Comparison of ENCODE assay signal across 8 cellular contexts in the genomic region with DNA sequence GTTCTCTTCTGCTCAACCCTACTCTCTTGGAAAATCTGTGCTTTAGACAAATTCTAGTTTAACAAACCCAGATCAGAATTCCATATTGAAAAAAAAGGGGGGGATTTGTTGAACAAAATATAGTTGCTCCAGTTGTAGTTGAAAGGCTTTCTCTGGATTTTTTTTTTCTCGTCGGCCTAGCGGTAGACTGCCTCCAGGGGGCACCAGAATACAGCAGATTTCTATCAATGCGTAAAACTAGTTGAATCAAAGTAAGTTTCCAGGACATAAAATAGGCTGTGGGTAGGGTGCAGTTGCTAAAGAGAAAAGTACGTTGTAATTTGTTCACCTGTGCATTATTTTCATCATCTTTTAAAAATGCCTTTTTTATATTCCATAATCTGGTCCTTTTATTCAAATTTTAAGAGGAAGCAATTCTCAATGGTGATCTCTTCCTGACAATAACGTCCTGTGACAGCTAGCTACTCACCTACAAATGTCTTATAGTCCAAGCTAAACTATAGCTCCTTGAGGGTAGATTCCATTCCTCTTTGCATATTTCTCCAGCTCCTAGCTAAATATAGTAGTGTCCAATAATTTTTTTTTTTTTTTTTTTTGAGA.
DNase-seq lines count a peak whose midpoint lies in the region; ATAC-seq and TF ChIP-seq lines count a peak whose summit lies in the region.

No MANE protein-coding gene starts in this region.

- TF ChIP-seq CTCF in gastroesophageal sphincter (IDR thresholded peaks at IDR 0.05), result peak; percentile 77 to 87 (median 80)
- peak; percentile 70 to 80 (median 76) for TF ChIP-seq CTCF in uterus (IDR thresholded peaks at IDR 0.05)

- TF ChIP-seq EP300 in gastroesophageal sphincter (IDR thresholded peaks at IDR 0.05), result no peak

- no peak overlapping the region for H3K18ac ChIP-seq in trophoblast cell (ENCODE audit: low read length)

- H3K27me3 ChIP-seq in gastroesophageal sphincter (peaks cover 4% of the 10 kb centered on the region), trophoblast cell (ENCODE audit: insufficient read depth, low read length) (no peaks in the 10 kb centered on the region), uterus (no peaks in the 10 kb centered on the region)

- H3K9ac ChIP-seq in trophoblast cell (ENCODE audit: low read length), result no peak overlapping the region

- H3K9me3 ChIP-seq in gastroesophageal sphincter, result peaks cover 0 to 13% (median 0%) of the 10 kb centered on the region in 3 donors
- H3K9me3 ChIP-seq in trophoblast cell (ENCODE audit: insufficient read depth, low read depth, low read length), result no peaks in the 10 kb centered on the region
- H3K9me3 ChIP-seq in uterus, result no peaks in the 10 kb centered on the region

- H3K79me1 ChIP-seq in trophoblast cell (ENCODE audit: low read length), result no peaks in the 10 kb centered on the region

- WGBS in gastroesophageal sphincter (ENCODE audit: low coverage in 1 of 2), 2 donors, result 7 to 11% methylated on average over 6 of the region's 6 CpGs
- WGBS in trophoblast cell (ENCODE audit: extremely low coverage, insufficient coverage, insufficient read length), result no CpG with 5 or more reads among the region's 6 CpGs

- H3K79me2 ChIP-seq in trophoblast cell (ENCODE audit: control insufficient read depth, insufficient read depth, low read length, poor library complexity), result no peaks in the 10 kb centered on the region

- no peak overlapping the region for H3K4me2 ChIP-seq in trophoblast cell (ENCODE audit: low read length)

- H3K4me3 ChIP-seq in gastroesophageal sphincter, result no peak overlapping the region
- H3K4me3 ChIP-seq in trophoblast cell (ENCODE audit: low read depth, low read length), result no peak overlapping the region
- H3K4me3 ChIP-seq in uterus, result no peak overlapping the region

- no peak overlapping the region for H2BK5ac ChIP-seq in trophoblast cell (ENCODE audit: low read depth, low read length, poor library complexity)

- intact Hi-C loops in uterus (cut with DNase I; ENCODE audit: low total_unique reads), result loop anchor here (2.0 kb wide), 1 partner anchor 107 kb away; no protein-coding TSS in a partner anchor

- no peak overlapping the region for H4K12ac ChIP-seq in trophoblast cell (ENCODE audit: low read depth, low read length)

- peaks cover 0 to 3% (median 0%) of the 10 kb centered on the region in 3 donors for H3K4me1 ChIP-seq in gastroesophageal sphincter
- no peaks in the 10 kb centered on the region for H3K4me1 ChIP-seq in trophoblast cell (ENCODE audit: control insufficient read depth in 1 of 2, insufficient read depth in 2 of 2, low read length in 2 of 2)
- no peaks in the 10 kb centered on the region for H3K4me1 ChIP-seq in uterus

- ATAC-seq in gastroesophageal sphincter, result no peak

- H2AFZ ChIP-seq in trophoblast cell (ENCODE audit: insufficient read depth, low read length, poor library complexity), result no peak overlapping the region

- H3K27ac ChIP-seq in gastroesophageal sphincter (no peak overlapping the region), trophoblast cell (ENCODE audit: low read depth, low read length) (no peak overlapping the region), uterus (no peak overlapping the region)

- H2BK120ac ChIP-seq in trophoblast cell (ENCODE audit: insufficient read depth, low read length, poor library complexity), result no peak overlapping the region

- no peak overlapping the region for H2BK12ac ChIP-seq in trophoblast cell (ENCODE audit: low read length)

- H3K36me3 ChIP-seq in gastroesophageal sphincter (no peaks in the 10 kb centered on the region), trophoblast cell (ENCODE audit: control insufficient read depth in 1 of 2, insufficient read depth in 2 of 2, low read length in 2 of 2) (no peaks in the 10 kb centered on the region), uterus (no peaks in the 10 kb centered on the region)

- H4K91ac ChIP-seq in trophoblast cell (ENCODE audit: low read depth, low read length), result no peak overlapping the region

- H3K23ac ChIP-seq in trophoblast cell (ENCODE audit: low read length), result no peak overlapping the region

- H3K4ac ChIP-seq in trophoblast cell (ENCODE audit: low read depth, low read length), result no peak overlapping the region

- no peak overlapping the region for H3K14ac ChIP-seq in trophoblast cell (ENCODE audit: low read length)

- no peak overlapping the region for H2AK5ac ChIP-seq in trophoblast cell (ENCODE audit: low read length)

- TF ChIP-seq POLR2A in gastroesophageal sphincter (IDR thresholded peaks at IDR 0.05), result no peak
- no peak for TF ChIP-seq POLR2A in uterus (IDR thresholded peaks at IDR 0.05)

- DNase-seq in CD1c-positive myeloid dendritic cell (ENCODE audit: extremely low spot score), result peak; percentile 62
- peak; percentile 29 for DNase-seq in HK-2 (ENCODE audit: unreplicated experiment)
- peak; percentile 48 for DNase-seq in SHP77 treated with DMSO at 0.1 percent for 48 hours (lab: John Stamatoyannopoulos, UW)
- peak; percentile 55 for DNase-seq in activated gamma-delta T cell treated with anti-CD3 and anti-CD28 coated beads, Interleukin-2, amount 50 U/mL, for 16 hours (ENCODE audit: low read depth)
- DNase-seq in trophoblast cell, result peak; percentile 52 to 82
- DNase-seq in uterus, result peak; percentile 46 to 47
- DNase-seq in NCI-H226, result no peak

- no peak overlapping the region for H4K8ac ChIP-seq in trophoblast cell (ENCODE audit: low read depth, low read length)
